Comparison of ENCODE assay signal across 25 cellular contexts in the genomic region with DNA sequence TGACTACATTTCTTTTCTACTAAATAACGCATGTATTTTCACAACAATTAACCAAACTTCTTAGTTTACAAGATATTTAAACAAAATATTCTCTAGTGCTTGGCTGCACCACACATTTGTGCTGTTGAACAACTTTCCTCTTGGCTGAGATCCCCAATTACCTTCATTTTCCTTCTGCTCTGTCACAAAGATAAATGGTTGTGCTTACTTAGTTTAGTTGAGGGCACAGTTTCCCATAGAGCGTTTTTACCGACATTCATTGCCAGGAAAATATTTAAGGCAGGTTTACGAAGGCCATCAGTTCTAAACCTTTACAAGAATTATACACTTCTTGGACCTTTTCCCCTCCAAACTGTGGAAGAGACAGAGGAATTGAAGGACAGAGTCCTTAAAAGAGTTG.
"Had no signal": no experiment of that assay in that cellular context is flagged by ENCODE, and none has a peak within 500 bp of the region (broad histone marks: within the 10 kb centered on the region; RNA-seq: fewer than 3 reads in every experiment).

No MANE protein-coding gene starts in this region.

- DNase-seq: activated CD4-positive, alpha-beta T cell treated with anti-CD3 and anti-CD28 coated beads for 36 hours; activated CD4-positive, alpha-beta T cell treated with anti-CD3 and anti-CD28 coated beads, Interleukin-2, amount 10 ng/mL, durations not matched to agents 7 days and 5 days; activated CD4-positive, alpha-beta T cell treated with anti-CD3 and anti-CD28 coated beads, Interleukin-2, amount 50 U/mL, for 48 hours; activated CD8-positive, alpha-beta T cell treated with anti-CD3 and anti-CD28 coated beads, Interleukin-2, amount 10 ng/mL, durations not matched to agents 7 days and 5 days; activated gamma-delta T cell treated with Interleukin-2 at 50 U/mL for 16 hours; activated naive CD4-positive, alpha-beta T cell treated with anti-CD3 and anti-CD28 coated beads for 36 hours; activated T-cell treated with anti-CD3 and anti-CD28 coated beads, Interleukin-2, amount 50 U/mL, for 24 hours; anterior cingulate cortex; Karpas-422; KBM-7; NCI-H1105; NCI-H1417 treated with DMSO at 0.1 percent for 48 hours; NCI-H1694; NCI-H1930; NCI-H2081 treated with DMSO at 0.1 percent for 48 hours; NCI-H226; NCI-H446 treated with DMSO at 0.1 percent for 48 hours; NCI-H524 treated with DMSO at 0.1 percent for 48 hours; SHP77; SJCRH30; T1000 had no signal

- H3K9me3 ChIP-seq: SJCRH30 had no signal

- ATAC-seq: activated CD4-positive, alpha-beta T cell treated with anti-CD3 and anti-CD28 coated beads for 36 hours; activated CD8-positive, alpha-beta T cell treated with anti-CD3 and anti-CD28 coated beads, Interleukin-2, amount 10 ng/mL, durations not matched to agents 7 days and 5 days; activated naive CD4-positive, alpha-beta T cell treated with anti-CD3 and anti-CD28 coated beads, Interleukin-2, amount 50 U/mL, for 72 hours; Panc1 had no signal

- H3K36me3 ChIP-seq: cardiac muscle cell, SJCRH30 had no signal

- H3K4me3 ChIP-seq: cardiac muscle cell, SJCRH30, SK-N-MC had no signal

- H3K27ac ChIP-seq: cardiac muscle cell, SJCRH30, SK-N-MC had no signal

- H3K4me1 ChIP-seq: SJCRH30 had no signal

- H3K27me3 ChIP-seq: cardiac muscle cell, SJCRH30 had no signal
